30 cellular contexts compared by ENCODE assay signal in genomic region chrY:16075701-16076100, GRCh38.
"Had no signal": no experiment of that assay in that cellular context is flagged by ENCODE, and none has a peak within 500 bp of the region (broad histone marks: within the 10 kb centered on the region; RNA-seq: fewer than 3 reads in every experiment).

No MANE protein-coding gene starts in this region.

- H3K4me1 ChIP-seq: breast epithelium, upper lobe of left lung, vagina had no signal

- H3K4me3 ChIP-seq: breast epithelium, smooth muscle cell, upper lobe of left lung, vagina had no signal

- H3K36me3 ChIP-seq: breast epithelium, neutrophil, upper lobe of left lung, vagina had no signal

- H3K9me3 ChIP-seq: breast epithelium, neutrophil, upper lobe of left lung, vagina had no signal

- H3K4me2 ChIP-seq: smooth muscle cell had no signal

- H3K27ac ChIP-seq: breast epithelium, neutrophil, upper lobe of left lung, vagina had no signal

- H3K27me3 ChIP-seq: breast epithelium, neutrophil, upper lobe of left lung, vagina had no signal

- FAIRE-seq: colon, endometrium, frontal cortex had no signal

- ATAC-seq: activated CD8-positive, alpha-beta T cell treated with anti-CD3 and anti-CD28 coated beads for 36 hours; activated naive CD8-positive, alpha-beta T cell treated with anti-CD3 and anti-CD28 coated beads, Interleukin-2, amount 50 U/mL, for 24 hours; left cardiac atrium; left ventricle myocardium superior; stimulated activated memory B cell treated with anti-CD40 and anti-IgM and Interleukin-4, amounts not matched to agents 10 μg/mL and 1 μg/mL and 100 μg/mL, for 72 hours; stimulated activated naive CD8-positive, alpha-beta T cell treated with anti-CD3 and anti-CD28 coated beads, Interleukin-15, amount 100 ng/mL, for 72 hours; T-helper 17 cell had no signal

- DNase-seq: activated CD4-positive, alpha-beta T cell treated with anti-CD3 and anti-CD28 coated beads for 1 hour; activated CD4-positive, alpha-beta T cell treated with anti-CD3 and anti-CD28 coated beads, Interleukin-2, amount 50 U/mL, for 1 hour; activated CD8-positive, alpha-beta T cell treated with anti-CD3 and anti-CD28 coated beads for 36 hours; activated naive CD8-positive, alpha-beta T cell treated with anti-CD3 and anti-CD28 coated beads, Interleukin-2, amount 50 U/mL, for 24 hours; activated T-cell treated with anti-CD3 and anti-CD28 coated beads, Interleukin-2, amount 50 U/mL, for 48 hours; dermis blood vessel endothelial cell; effector CD8-positive, alpha-beta T cell; glutamatergic neuron; islet precursor cell; left cardiac atrium; left ventricle myocardium superior; mammary epithelial cell; naive B cell; nephron progenitor cell; stimulated activated CD4-positive, alpha-beta T cell treated with anti-CD3 and anti-CD28 coated beads, Interleukin-1b, Interleukin-23, amount 100 ng/mL, for 48 hours; stimulated activated CD4-positive, alpha-beta T cell treated with anti-CD3 and anti-CD28 coated beads, Interleukin-4, amount 100 ng/mL, for 4 hours; stimulated activated CD8-positive, alpha-beta memory T cell treated with anti-CD3 and anti-CD28 coated beads, Interleukin-4, amount 100 ng/mL, for 48 hours; stimulated activated naive CD8-positive, alpha-beta T cell treated with anti-CD3 and anti-CD28 coated beads, Interleukin-15, amount 100 ng/mL, for 72 hours; substantia nigra; T-helper 17 cell; T1000; upper lobe of left lung had no signal
